ENCODE assay signal across 24 cellular contexts in genomic region chr12:3230758-3231375, GRCh38.
DNase-seq lines count a peak whose midpoint lies in the region; TF ChIP-seq lines count a peak whose summit lies in the region.
"Had no signal": no experiment of that assay in that cellular context is flagged by ENCODE, and none has a peak within 500 bp of the region (broad histone marks: within the 10 kb centered on the region; RNA-seq: fewer than 3 reads in every experiment).

No MANE protein-coding gene starts in this region.

- peaks cover 22% of the 10 kb centered on the region for H3K36me3 Mint-ChIP-seq in nephron progenitor cell (ENCODE audit: low read depth)

- peaks cover 73% of the 10 kb centered on the region for H3K4me1 Mint-ChIP-seq in nephron progenitor cell

- DNase-seq in SW480 (ENCODE audit: low spot score) (peak; percentile 25), head of caudate nucleus (peak in 30 of 42 donors; percentile 17 to 86 (median 56)), nephron progenitor cell (no peak), tibial artery (no peak), kidney glomerular epithelial cell (lab: John Stamatoyannopoulos, UW) (no peak), NCI-H1092 treated with DMSO at 0.1 percent for 48 hours (lab: John Stamatoyannopoulos, UW) (no peak), DMS 273 treated with DMSO at 0.1 percent for 48 hours (lab: John Stamatoyannopoulos, UW) (no peak)
- DNase-seq: activated CD8-positive, alpha-beta memory T cell treated with anti-CD3 and anti-CD28 coated beads for 24 hours; activated naive CD4-positive, alpha-beta T cell treated with anti-CD3 and anti-CD28 coated beads, Interleukin-2, amount 50 U/mL, for 16 hours; activated T-cell treated with anti-CD3 and anti-CD28 coated beads, Interleukin-2, amount 50 U/mL, for 48 hours; body of pancreas; cortex of kidney; HCEC 1CT; MV-4-11; NCI-H187 treated with DMSO at 0.1 percent for 48 hours; NCI-H510A treated with DMSO at 0.1 percent for 48 hours; stimulated activated CD4-positive, alpha-beta T cell treated with anti-CD3 and anti-CD28 coated beads, Interleukin-2, amount 100 ng/mL, for 24 hours; stimulated activated naive CD4-positive, alpha-beta T cell treated with Interleukin-2 at 50 U/mL for 16 hours; T-helper 9 cell; thyroid gland had no signal

- TF ChIP-seq CTCF in nephron progenitor cell (IDR thresholded peaks at IDR 0.05) (no peak), tibial artery (IDR thresholded peaks at IDR 0.05) (no peak)

- H3K36me3 ChIP-seq in tibial artery: no peaks in the 10 kb centered on the region
- H3K36me3 ChIP-seq: thyroid gland had no signal

- H3K4me3 ChIP-seq in tibial artery: no peak overlapping the region
- H3K4me3 ChIP-seq: body of pancreas, hepatocyte, skin epidermis, thyroid gland had no signal

- H3K27me3 Mint-ChIP-seq in nephron progenitor cell (ENCODE audit: low read depth, poor library complexity): peaks cover 16% of the 10 kb centered on the region

- peak overlapping the region; percentile 54 to 58 for H3K27ac ChIP-seq in tibial artery
- H3K27ac ChIP-seq: body of pancreas, hepatocyte, KMS-11, parathyroid adenoma, skin epidermis, thyroid gland had no signal

- no peak overlapping the region for H3K27ac Mint-ChIP-seq in nephron progenitor cell

- H3K9me3 ChIP-seq in tibial artery: no peaks in the 10 kb centered on the region
- H3K9me3 ChIP-seq: body of pancreas, thyroid gland had no signal

- H3K4me3 Mint-ChIP-seq in nephron progenitor cell: peak overlapping the region; percentile 42

- intact Hi-C loops in head of caudate nucleus (cut with DNase I): no loop called here
- intact Hi-C loops in tibial artery (cut with DNase I; ENCODE audit: low total_unique reads): no loop called here

- peaks cover 10% of the 10 kb centered on the region for H3K9me3 Mint-ChIP-seq in nephron progenitor cell

- no peaks in the 10 kb centered on the region for H3K27me3 ChIP-seq in tibial artery
- H3K27me3 ChIP-seq: body of pancreas, hepatocyte, thyroid gland had no signal

- H3K4me1 ChIP-seq in tibial artery: peaks cover 0 to 21% (median 13%) of the 10 kb centered on the region in 4 donors
- H3K4me1 ChIP-seq: body of pancreas, parathyroid adenoma, thyroid gland had no signal

Comparison
In these comparisons a context has a peak if more than half of its experiments do, and no peak if none do; other contexts are left out.
1. DNase-seq: peak in SW480 (single experiment) and head of caudate nucleus (30 of 42); none in nephron progenitor cell (single experiment), tibial artery (0 of 2), kidney glomerular epithelial cell (single experiment), NCI-H1092 treated with DMSO at 0.1 percent for 48 hours (single experiment) and DMS 273 treated with DMSO at 0.1 percent for 48 hours (single experiment).